8 cellular contexts compared by ENCODE assay signal in the genomic region with DNA sequence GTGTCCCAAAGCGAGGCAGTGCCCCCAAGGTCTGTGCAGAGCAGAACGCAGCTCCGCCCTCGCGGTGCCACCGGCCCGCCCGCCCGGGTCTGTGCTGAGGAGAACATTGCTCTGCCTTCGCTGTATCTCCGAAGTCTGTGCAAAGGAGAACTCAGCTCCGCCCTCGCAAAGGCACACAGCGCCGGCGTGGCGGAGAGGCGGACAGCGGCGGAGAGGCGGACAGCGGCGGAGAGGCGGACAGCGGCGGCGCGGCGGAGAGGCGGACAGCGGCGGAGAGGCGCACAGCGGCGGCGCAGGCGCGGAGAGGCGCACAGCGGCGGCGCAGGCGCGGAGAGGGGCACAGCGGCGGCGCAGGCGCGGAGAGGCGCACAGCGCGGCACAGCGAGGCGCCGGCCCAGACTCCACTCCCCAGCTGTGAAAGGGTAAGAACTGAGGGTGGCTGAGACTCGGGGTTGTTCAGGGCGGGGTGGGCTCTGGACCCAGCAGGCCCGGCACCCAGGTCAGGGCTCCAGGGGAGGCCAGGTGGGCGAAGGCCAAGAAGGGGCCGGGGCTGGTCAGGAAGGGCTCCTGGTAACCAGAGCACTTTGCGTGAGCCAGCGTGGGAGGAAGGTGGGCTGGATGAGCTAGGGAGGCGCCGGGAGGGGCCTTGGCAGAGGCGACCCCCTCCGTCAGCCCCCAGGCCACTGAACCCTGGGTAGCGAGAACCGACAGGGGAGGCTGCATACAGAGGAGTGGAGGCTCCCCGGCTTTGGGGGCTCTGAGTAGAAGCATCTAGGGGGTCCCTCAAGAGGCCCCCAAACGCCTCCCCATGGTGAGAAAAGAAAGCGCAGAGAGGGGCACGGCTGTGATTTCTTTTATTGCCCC. TPM values are rescaled to one million over a fixed set of nuclear protein-coding genes. Genes with fewer than 3 reads are reported as not detected.
DNase-seq lines count a peak whose midpoint lies in the region; ATAC-seq, FAIRE-seq and TF ChIP-seq lines count a peak whose summit lies in the region.
"Not testable (repeated sequence)": the region's sequence is repeated elsewhere in the genome, so short reads cannot be mapped to it uniquely, and the experiment has no call there.

No MANE protein-coding gene starts in this region.

- peak; percentile 63 for ATAC-seq in GM19463 (IDR thresholded peaks at IDR 0.05; ENCODE audit: unreplicated experiment)

- H3K9ac ChIP-seq in HUES6 (ENCODE audit: low read length): peak overlapping the region; percentile 83
- not testable (repeated sequence) for H3K9ac ChIP-seq in endothelial cell of umbilical vein (replicated peaks; ENCODE audit: extremely low read depth, insufficient read depth, low read length)

- CTCF ChIA-PET in PC-9 (lab: Charles Lee); endothelial cell of umbilical vein (lab: Charles Lee): not testable (repeated sequence)

- H3K4me2 ChIP-seq in PC-9 (peak overlapping the region; percentile 61), endothelial cell of umbilical vein (ENCODE audit: insufficient read depth, low read length) (peak overlapping the region; percentile 25)

- H3K27me3 ChIP-seq in BE2C; HUES6 (ENCODE audit: control insufficient read depth, insufficient read depth, low read length); PC-9 (ENCODE audit: insufficient read depth, low read depth); endothelial cell of umbilical vein (ENCODE audit: control insufficient read depth in 2 of 2, insufficient read depth in 2 of 2, low read length in 2 of 2): not testable (repeated sequence)

- POLR2A ChIA-PET in PC-9 (lab: Charles Lee; ENCODE audit: unreplicated experiment); endothelial cell of umbilical vein (lab: Charles Lee): not testable (repeated sequence)

- not testable (repeated sequence) for H3K9me3 ChIP-seq in BE2C; HUES6 (ENCODE audit: control insufficient read depth, insufficient read depth, low read depth, low read length); PC-9 (ENCODE audit: insufficient read depth, low read depth); endothelial cell of umbilical vein (replicated peaks; ENCODE audit: control insufficient read depth, insufficient read depth, low read length); mesodermal cell (ENCODE audit: control insufficient read depth, low read length)

- intact Hi-C loops in PC-9 (cut with micrococcal nuclease; ENCODE audit: unreplicated experiment); endothelial cell of umbilical vein (cut with micrococcal nuclease): not testable (repeated sequence)

- H3K9me2 ChIP-seq in PC-9 (ENCODE audit: insufficient read depth): not testable (repeated sequence)

- H4K20me1 ChIP-seq in PC-9 (ENCODE audit: insufficient read depth); endothelial cell of umbilical vein (replicated peaks; ENCODE audit: control insufficient read depth, extremely low read depth, insufficient read depth, low read length): not testable (repeated sequence)

- H2AFZ ChIP-seq in PC-9 (peak overlapping the region; percentile 85), endothelial cell of umbilical vein (ENCODE audit: low read depth, low read length) (peak overlapping the region; percentile 89)

- not testable (repeated sequence) for H3K4me1 ChIP-seq in BE2C; HUES6 (ENCODE audit: control insufficient read depth, insufficient read depth, low read length); PC-9 (replicated peaks; ENCODE audit: insufficient read depth); endothelial cell of umbilical vein (ENCODE audit: control insufficient read depth, extremely low read depth, insufficient read depth, low read length); mesodermal cell (ENCODE audit: control insufficient read depth, insufficient read depth, low read length, poor library complexity, severe bottlenecking)

- H3K4me3 ChIP-seq in BE2C (ENCODE audit: low read depth, low read length) (peak overlapping the region; percentile 77), HUES6 (ENCODE audit: low read depth, low read length) (peak overlapping the region; percentile 79), PC-9 (peak overlapping the region; percentile 71), endothelial cell of umbilical vein (replicated peaks in 1 of 3; ENCODE audit: insufficient read depth in 1 of 3, low read depth in 1 of 3, low read length in 3 of 3) (peak overlapping the region; percentile 77 to 84 (median 77)), mesodermal cell (ENCODE audit: extremely low read depth, insufficient read depth, low read length, poor library complexity, severe bottlenecking) (peak overlapping the region; percentile 58)

- peak; percentile 77 for DNase-seq in BE2C
- peak in 1 of 2 experiments; percentile 67 for DNase-seq in PC-9
- peak; percentile 86 for DNase-seq in activated T-cell treated with anti-CD3 and anti-CD28 coated beads for 48 hours (ENCODE audit: low read depth)
- peak; percentile 79 for DNase-seq in endothelial cell of umbilical vein (ENCODE audit: low read depth, low spot score)
- peak; percentile 32 to 72 (median 57) for DNase-seq in stimulated activated CD4-positive, alpha-beta T cell treated with anti-CD3 and anti-CD28 coated beads, TNF-alpha, amount 100 ng/mL, for 1 hour (ENCODE audit: low read depth in 3 of 3, low spot score in 1 of 3)

- H3K9me1 ChIP-seq in endothelial cell of umbilical vein (replicated peaks; ENCODE audit: control insufficient read depth, extremely low read depth, insufficient read depth, low read length): not testable (repeated sequence)

- BruUV-seq in PC-9 (replicated peaks; lab: Mats Ljungman, UMichigan); endothelial cell of umbilical vein (replicated peaks; lab: Mats Ljungman, UMichigan): not testable (repeated sequence)

- peaks cover 22% of the 10 kb centered on the region; the same call in 1 of the 2 replicates for H3K79me2 ChIP-seq in PC-9 (ENCODE audit: low read depth)
- peaks cover 21% of the 10 kb centered on the region for H3K79me2 ChIP-seq in endothelial cell of umbilical vein (ENCODE audit: control insufficient read depth, insufficient read depth, low read length)

- H3K36me3 ChIP-seq in BE2C; PC-9 (ENCODE audit: low read depth); endothelial cell of umbilical vein (ENCODE audit: control insufficient read depth in 2 of 2, extremely low read depth in 1 of 2, insufficient read depth in 2 of 2, low read length in 2 of 2); mesodermal cell (ENCODE audit: control insufficient read depth, insufficient read depth, low read length): not testable (repeated sequence)
- H3K36me3 ChIP-seq in HUES6 (ENCODE audit: control insufficient read depth, insufficient read depth, low read length): peaks cover 12% of the 10 kb centered on the region

- WGBS in mesodermal cell (ENCODE audit: insufficient coverage in 2 of 2), 2 experiments: 0 to 1% methylated on average over 20 to 32 of the region's 72 CpGs

- not testable (repeated sequence) for TF ChIP-seq POLR2A in endothelial cell of umbilical vein (IDR thresholded peaks at IDR 0.05; ENCODE audit: low read depth, low read length)

- H3F3A ChIP-seq in PC-9 (ENCODE audit: insufficient read depth, low read depth): not testable (repeated sequence)

- H3K27ac ChIP-seq in HUES6 (ENCODE audit: low read depth, low read length): peak overlapping the region; percentile 62; the same call in 1 of the 2 replicates
- not testable (repeated sequence) for H3K27ac ChIP-seq in PC-9
- H3K27ac ChIP-seq in endothelial cell of umbilical vein (ENCODE audit: insufficient read depth, low read depth, low read length): peak overlapping the region; percentile 37
- H3K27ac ChIP-seq in mesodermal cell (ENCODE audit: low read depth, low read length, severe bottlenecking): peak overlapping the region; percentile 29

- peak; percentile 31; the same call in 1 of the 2 replicates for TF ChIP-seq CTCF in BE2C (IDR thresholded peaks at IDR 0.05; ENCODE audit: low read depth, low read length)
- TF ChIP-seq CTCF in PC-9 (conservative IDR thresholded peaks at IDR 0.05): peak; percentile 46; the same call in 1 of the 2 replicates
- TF ChIP-seq CTCF in endothelial cell of umbilical vein (IDR thresholded peaks at IDR 0.05; ENCODE audit: extremely low read depth in 1 of 2, insufficient read depth in 1 of 2, low read depth in 1 of 2, low read length in 2 of 2): peak in 1 of 2 donors; percentile 40

- FAIRE-seq in endothelial cell of umbilical vein (lab: Jason Lieb, UNC): not testable (repeated sequence)

- dilution Hi-C loops in endothelial cell of umbilical vein (cut with MboI; ENCODE audit: extremely low pct_ligation_motif_present, low sequenced_read_pairs): not testable (repeated sequence)

TF ChIP-seq in endothelial cell of umbilical vein, 7 proteins besides CTCF, POLR2A, EP300 and RAD21:
- TF ChIP-seq POLR2AphosphoS5 (IDR thresholded peaks at IDR 0.05; ENCODE audit: insufficient read depth, low read depth, low read length): peak; percentile 17

RNA-seq across cellular contexts. Expression of gene VPREB1, which starts 53.4 kb away (rescaled TPM):
- polyA plus RNA-seq in BE2C (2012; ENCODE audit: insufficient read depth, insufficient read length, low read depth): not detected
- total RNA-seq in PC-9 (2021) (not detected in 2 replicates), endothelial cell of umbilical vein (not detected in 2 replicates)
- polyA plus RNA-seq in endothelial cell of umbilical vein: not detected in 2 replicates
- not detected in 2 replicates for polyA plus RNA-seq in endothelial cell of umbilical vein (2011; cell fraction: cytosol; rRNA removed)
- polyA plus RNA-seq in endothelial cell of umbilical vein (2011; cell fraction: nucleus; rRNA removed): not detected in 2 replicates
- polyA plus RNA-seq in endothelial cell of umbilical vein (2012): not detected in 2 replicates
- polyA minus RNA-seq in endothelial cell of umbilical vein: not detected in 2 replicates
- polyA minus RNA-seq in endothelial cell of umbilical vein (2011; cell fraction: cytosol; rRNA and poly(A)+ RNA removed): not detected
- polyA minus RNA-seq in endothelial cell of umbilical vein (2011; cell fraction: nucleus; rRNA and poly(A)+ RNA removed): not detected in 2 replicates
- polyA plus RNA-seq in mesodermal cell (2013, experiment 1 of 2): not detected
- not detected for polyA plus RNA-seq in mesodermal cell (2013, experiment 2 of 2)
